Comparison of ENCODE assay signal across 1 cellular context in the genomic region with DNA sequence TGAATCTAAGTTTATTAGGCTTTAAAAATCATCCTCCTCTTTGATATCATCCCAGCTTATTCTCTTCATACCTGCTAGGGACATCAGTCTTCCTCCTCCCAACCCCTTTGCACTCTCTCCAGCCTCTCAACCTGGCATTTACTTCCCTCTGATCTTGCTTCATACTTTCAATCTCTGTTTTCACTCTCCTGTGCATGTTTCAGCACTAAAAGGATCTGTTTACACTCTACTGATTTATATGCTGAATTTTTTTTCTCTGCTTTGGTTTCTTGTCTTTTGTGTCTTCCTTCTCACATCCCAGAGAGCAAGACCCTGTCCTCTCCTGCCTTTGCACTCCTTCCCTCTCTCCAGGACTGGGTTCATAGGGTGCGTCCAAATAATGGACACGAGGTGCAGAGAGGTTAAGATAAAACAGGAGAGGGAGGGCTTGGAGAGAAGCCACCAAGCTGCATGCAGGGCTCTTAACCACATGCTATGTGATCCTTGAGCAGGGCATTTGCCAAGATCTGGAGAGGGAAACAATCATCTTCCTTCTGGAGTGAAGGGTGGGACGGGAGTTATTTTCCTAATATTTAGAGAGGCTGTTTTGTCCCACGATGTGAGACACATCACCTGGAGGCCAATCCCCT.
TF ChIP-seq lines count a peak whose summit lies in the region.

No MANE protein-coding gene starts in this region.

TF ChIP-seq in WTC11, 78 proteins besides CTCF, POLR2A, EP300 and RAD21 (continued from another document):
- TF ChIP-seq, protein P1, sequence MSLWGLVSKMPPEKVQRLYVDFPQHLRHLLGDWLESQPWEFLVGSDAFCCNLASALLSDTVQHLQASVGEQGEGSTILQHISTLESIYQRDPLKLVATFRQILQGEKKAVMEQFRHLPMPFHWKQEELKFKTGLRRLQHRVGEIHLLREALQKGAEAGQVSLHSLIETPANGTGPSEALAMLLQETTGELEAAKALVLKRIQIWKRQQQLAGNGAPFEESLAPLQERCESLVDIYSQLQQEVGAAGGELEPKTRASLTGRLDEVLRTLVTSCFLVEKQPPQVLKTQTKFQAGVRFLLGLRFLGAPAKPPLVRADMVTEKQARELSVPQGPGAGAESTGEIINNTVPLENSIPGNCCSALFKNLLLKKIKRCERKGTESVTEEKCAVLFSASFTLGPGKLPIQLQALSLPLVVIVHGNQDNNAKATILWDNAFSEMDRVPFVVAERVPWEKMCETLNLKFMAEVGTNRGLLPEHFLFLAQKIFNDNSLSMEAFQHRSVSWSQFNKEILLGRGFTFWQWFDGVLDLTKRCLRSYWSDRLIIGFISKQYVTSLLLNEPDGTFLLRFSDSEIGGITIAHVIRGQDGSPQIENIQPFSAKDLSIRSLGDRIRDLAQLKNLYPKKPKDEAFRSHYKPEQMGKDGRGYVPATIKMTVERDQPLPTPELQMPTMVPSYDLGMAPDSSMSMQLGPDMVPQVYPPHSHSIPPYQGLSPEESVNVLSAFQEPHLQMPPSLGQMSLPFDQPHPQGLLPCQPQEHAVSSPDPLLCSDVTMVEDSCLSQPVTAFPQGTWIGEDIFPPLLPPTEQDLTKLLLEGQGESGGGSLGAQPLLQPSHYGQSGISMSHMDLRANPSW (CRISPR knock-in tag; conservative IDR thresholded peaks at IDR 0.05; ENCODE audit: low read depth): no peak
TF ChIP-seq in WTC11: peak in this region for 1.
